ENCODE assay signal across 17 cellular contexts in the genomic region with DNA sequence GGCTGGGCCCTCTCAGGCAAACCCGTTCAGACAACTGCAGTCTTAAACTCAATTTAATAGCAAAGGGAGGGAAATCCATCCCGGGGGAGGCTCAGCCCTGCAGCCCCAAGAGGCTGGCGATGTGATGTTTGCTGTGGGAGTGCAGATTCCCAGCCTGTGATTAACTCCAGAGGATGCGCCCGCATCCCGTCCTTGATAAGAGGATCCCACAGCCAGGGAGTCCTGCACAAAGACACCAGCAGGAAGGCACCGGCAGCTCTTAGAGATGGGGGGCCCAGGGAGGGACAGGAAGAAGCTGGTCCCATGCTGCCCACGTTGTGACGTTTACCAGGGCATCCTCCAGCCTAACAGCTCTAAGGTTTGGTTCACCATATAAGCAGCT.
"Had no signal": no experiment of that assay in that cellular context is flagged by ENCODE, and none has a peak within 500 bp of the region (broad histone marks: within the 10 kb centered on the region; RNA-seq: fewer than 3 reads in every experiment).

No MANE protein-coding gene starts in this region.

- H3K4me3 Mint-ChIP-seq: activated T-helper 1 cell treated with anti-CD3 and anti-CD28 coated beads, Interleukin-12 subunit alpha, Interleukin-12 subunit beta, Interleukin-2, Interleukin-4 antibody, amounts not matched to agents 30 ng/mL and 10 ng/mL and 1 ng/mL, durations not matched to agents 14 hours and 24 hours and 36 hours; neural progenitor cell had no signal

- H2AFZ ChIP-seq: neural progenitor cell had no signal

- H3K4me1 ChIP-seq: ascending aorta, breast epithelium, heart left ventricle, lower lobe of right lung, neural progenitor cell, pancreas, transverse colon had no signal

- H3K4me3 ChIP-seq: ascending aorta, breast epithelium, heart left ventricle, lower lobe of right lung, neural progenitor cell, pancreas, transverse colon had no signal

- H3K9me3 ChIP-seq: ascending aorta, lower lobe of right lung, pancreas had no signal

- H3K36me3 ChIP-seq: ascending aorta, breast epithelium, heart left ventricle, lower lobe of right lung, neural progenitor cell, pancreas, transverse colon had no signal

- H3K27ac ChIP-seq: ascending aorta, breast epithelium, heart left ventricle, lower lobe of right lung, neural progenitor cell, pancreas, transverse colon had no signal

- H3K9me3 Mint-ChIP-seq: activated T-helper 1 cell treated with anti-CD3 and anti-CD28 coated beads, Interleukin-12 subunit alpha, Interleukin-12 subunit beta, Interleukin-2, Interleukin-4 antibody, amounts not matched to agents 30 ng/mL and 10 ng/mL and 1 ng/mL, durations not matched to agents 14 hours and 24 hours and 36 hours had no signal

- H3K9ac ChIP-seq: neural progenitor cell had no signal

- H3K4me2 ChIP-seq: neural progenitor cell had no signal

- DNase-seq: activated CD4-positive, CD25-positive, alpha-beta regulatory T cell; activated naive CD4-positive, alpha-beta T cell; cerebellar nuclear complex; effector CD8-positive, alpha-beta T cell; foreskin melanocyte; left cardiac atrium; midbrain; stimulated activated CD4-positive, alpha-beta T cell treated with anti-CD3 and anti-CD28 coated beads, Interleukin-2, amount 100 ng/mL, for 48 hours; stimulated activated naive CD4-positive, alpha-beta T cell; transverse colon had no signal

- H3K27me3 ChIP-seq: ascending aorta, neural progenitor cell, pancreas, transverse colon had no signal

- H3K27ac Mint-ChIP-seq: activated T-helper 1 cell treated with anti-CD3 and anti-CD28 coated beads, Interleukin-12 subunit alpha, Interleukin-12 subunit beta, Interleukin-2, Interleukin-4 antibody, amounts not matched to agents 30 ng/mL and 10 ng/mL and 1 ng/mL, durations not matched to agents 14 hours and 24 hours and 36 hours; neural progenitor cell had no signal

- ATAC-seq: heart left ventricle, left cardiac atrium, lower lobe of right lung, pancreas had no signal

- H3K36me3 Mint-ChIP-seq: neural progenitor cell had no signal
